ENCODE assay signal across 8 cellular contexts in the genomic region with DNA sequence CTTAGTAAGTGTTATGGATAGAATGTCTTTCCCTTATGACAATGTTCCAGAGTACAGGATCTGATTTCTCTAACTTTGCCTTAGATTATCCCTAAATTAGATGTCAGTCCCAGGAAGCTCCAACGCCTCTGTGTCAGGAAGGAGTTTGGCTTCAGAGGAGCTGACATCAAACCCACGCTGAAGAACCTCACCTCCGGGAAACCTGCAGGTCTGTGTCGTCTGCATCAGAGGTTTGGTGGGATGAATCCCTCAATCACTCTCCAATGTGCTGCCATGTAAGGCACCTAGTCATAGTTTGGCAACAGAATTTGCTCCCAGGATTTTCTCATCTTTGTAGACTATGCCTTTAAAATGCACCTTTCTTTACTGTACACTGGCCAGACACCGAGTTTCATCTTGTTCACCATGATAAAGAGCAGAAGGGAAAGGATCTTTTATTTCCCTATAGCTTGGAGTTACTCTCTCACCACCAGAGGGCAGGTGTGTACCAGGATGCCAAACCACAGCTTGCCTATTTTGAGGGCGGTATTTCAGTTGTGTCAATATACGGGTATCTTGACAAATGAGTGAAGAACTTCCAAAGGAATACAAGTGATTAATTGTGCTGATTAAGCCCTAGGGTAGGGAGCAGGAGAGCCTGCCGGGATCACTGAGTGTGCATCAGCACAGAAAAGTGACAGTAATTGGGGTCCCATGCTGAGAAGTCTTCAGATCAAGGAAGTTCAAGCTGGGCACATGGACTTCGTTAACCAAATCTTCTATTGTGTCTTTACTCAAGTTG. TPM values are rescaled to one million over a fixed set of nuclear protein-coding genes. Genes with fewer than 3 reads are reported as not detected.
A peak's percentile ranks its signal among the peaks of the same experiment; 100 is the strongest.
DNase-seq lines count a peak whose midpoint lies in the region; ATAC-seq and TF ChIP-seq lines count a peak whose summit lies in the region.

No MANE protein-coding gene starts in this region.

- CTCF ChIA-PET in PC-9 (lab: Charles Lee): interaction anchor here (0.6 to 1.1 kb wide), 2 partner anchors 81 to 866 kb away, joined by 3 to 5 read pairs; no protein-coding TSS in a partner anchor
- CTCF ChIA-PET in activated naive CD4-positive, alpha-beta T cell treated with anti-CD3 and anti-CD28 coated beads, Interleukin-2, amount 10 ng/mL, durations not matched to agents 7 days and 5 days (lab: Charles Lee): interaction anchor here (0.9 to 6.4 kb wide), 12 partner anchors 8 to 1342 kb away, joined by 3 to 87 read pairs (median 4); no protein-coding TSS in a partner anchor

- H2AFZ ChIP-seq in PC-9: no peak overlapping the region

- peak; percentile 80 for TF ChIP-seq CTCF in PC-9 (conservative IDR thresholded peaks at IDR 0.05)

- no peaks in the 10 kb centered on the region for H3K36me3 Mint-ChIP-seq in activated naive CD4-positive, alpha-beta T cell treated with anti-CD3 and anti-CD28 coated beads, Interleukin-2, amount 10 ng/mL, durations not matched to agents 7 days and 5 days

- no peaks in the 10 kb centered on the region for H3K36me3 ChIP-seq in PC-9 (ENCODE audit: low read depth)

- ATAC-seq in GM19324 (IDR thresholded peaks at IDR 0.05; ENCODE audit: low FRiP score, unreplicated experiment) (peak; percentile 76), HG03442 (IDR thresholded peaks at IDR 0.05; ENCODE audit: unreplicated experiment) (peak; percentile 69), sciatic nerve (peak; percentile 69)

- POLR2A ChIA-PET in PC-9 (lab: Charles Lee; ENCODE audit: unreplicated experiment): no interaction called here

- H3K27me3 Mint-ChIP-seq in activated naive CD4-positive, alpha-beta T cell treated with anti-CD3 and anti-CD28 coated beads, Interleukin-2, amount 10 ng/mL, durations not matched to agents 7 days and 5 days: no peaks in the 10 kb centered on the region

- H3K4me1 ChIP-seq in PC-9 (replicated peaks; ENCODE audit: insufficient read depth): no peaks in the 10 kb centered on the region

- H3K4me3 ChIP-seq in PC-9: no peak overlapping the region

- H3K9me3 ChIP-seq in PC-9 (ENCODE audit: insufficient read depth, low read depth): no peaks in the 10 kb centered on the region

- no peaks in the 10 kb centered on the region for H3K9me3 Mint-ChIP-seq in activated naive CD4-positive, alpha-beta T cell treated with anti-CD3 and anti-CD28 coated beads, Interleukin-2, amount 10 ng/mL, durations not matched to agents 7 days and 5 days

- H3K4me2 ChIP-seq in PC-9: no peak overlapping the region

- peak; percentile 50 for DNase-seq in D341Med (ENCODE audit: low spot score)
- DNase-seq in PC-9: peak in 1 of 2 experiments; percentile 35
- peak; percentile 62 for DNase-seq in activated naive CD4-positive, alpha-beta T cell treated with anti-CD3 and anti-CD28 coated beads, Interleukin-2, amount 10 ng/mL, durations not matched to agents 7 days and 5 days
- DNase-seq in head of caudate nucleus: peak; percentile 37 to 91 (median 73)
- peak; percentile 64 for DNase-seq in sciatic nerve (ENCODE audit: low spot score)
- DNase-seq in activated CD4-positive, CD25-positive, alpha-beta regulatory T cell (lab: John Stamatoyannopoulos, UW): no peak

- no peaks in the 10 kb centered on the region for H3F3A ChIP-seq in PC-9 (ENCODE audit: insufficient read depth, low read depth)

- H3K27me3 ChIP-seq in PC-9 (ENCODE audit: insufficient read depth, low read depth): no peaks in the 10 kb centered on the region

- no peaks in the 10 kb centered on the region for H3K9me2 ChIP-seq in PC-9 (ENCODE audit: insufficient read depth)

- no peak overlapping the region for H3K4me3 Mint-ChIP-seq in activated naive CD4-positive, alpha-beta T cell treated with anti-CD3 and anti-CD28 coated beads, Interleukin-2, amount 10 ng/mL, durations not matched to agents 7 days and 5 days

- H4K20me1 ChIP-seq in PC-9 (ENCODE audit: insufficient read depth): no peaks in the 10 kb centered on the region

- no TSS peak for BruUV-seq in PC-9 (replicated peaks; lab: Mats Ljungman, UMichigan)

- H3K27ac Mint-ChIP-seq in activated naive CD4-positive, alpha-beta T cell treated with anti-CD3 and anti-CD28 coated beads, Interleukin-2, amount 10 ng/mL, durations not matched to agents 7 days and 5 days: no peak overlapping the region

- H3K4me1 Mint-ChIP-seq in activated naive CD4-positive, alpha-beta T cell treated with anti-CD3 and anti-CD28 coated beads, Interleukin-2, amount 10 ng/mL, durations not matched to agents 7 days and 5 days: no peaks in the 10 kb centered on the region

- no peak overlapping the region for H3K27ac ChIP-seq in PC-9

- intact Hi-C loops in PC-9 (cut with micrococcal nuclease; ENCODE audit: unreplicated experiment) (loop anchor here (1.0 to 5.0 kb wide), 4 partner anchors 81 to 1339 kb away; no protein-coding TSS in a partner anchor), head of caudate nucleus (cut with DNase I) (loop anchor here (2.0 kb wide), 1 partner anchor 82 kb away; no protein-coding TSS in a partner anchor), sciatic nerve (cut with DNase I) (no loop called here)

- H3K79me2 ChIP-seq in PC-9 (ENCODE audit: low read depth): no peaks in the 10 kb centered on the region

RNA-seq across cellular contexts. Expression of a gene that starts 23.4 kb away (rescaled TPM):
- total RNA-seq in PC-9 (2021): not detected in 2 replicates
- not detected for total RNA-seq in sciatic nerve

Comparison
In these comparisons a context has a peak if more than half of its experiments do, and no peak if none do; other contexts are left out.
1. DNase-seq: peak in D341Med (single experiment), activated naive CD4-positive, alpha-beta T cell treated with anti-CD3 and anti-CD28 coated beads, Interleukin-2, amount 10 ng/mL, durations not matched to agents 7 days and 5 days (single experiment), head of caudate nucleus (42 of 42) and sciatic nerve (single experiment); none in activated CD4-positive, CD25-positive, alpha-beta regulatory T cell (0 of 4).
2. Peak in every context shown above with its lines, with median percentiles within 50 percentile points of each other: ATAC-seq.